ENCODE assay signal across 8 cellular contexts in the genomic region with DNA sequence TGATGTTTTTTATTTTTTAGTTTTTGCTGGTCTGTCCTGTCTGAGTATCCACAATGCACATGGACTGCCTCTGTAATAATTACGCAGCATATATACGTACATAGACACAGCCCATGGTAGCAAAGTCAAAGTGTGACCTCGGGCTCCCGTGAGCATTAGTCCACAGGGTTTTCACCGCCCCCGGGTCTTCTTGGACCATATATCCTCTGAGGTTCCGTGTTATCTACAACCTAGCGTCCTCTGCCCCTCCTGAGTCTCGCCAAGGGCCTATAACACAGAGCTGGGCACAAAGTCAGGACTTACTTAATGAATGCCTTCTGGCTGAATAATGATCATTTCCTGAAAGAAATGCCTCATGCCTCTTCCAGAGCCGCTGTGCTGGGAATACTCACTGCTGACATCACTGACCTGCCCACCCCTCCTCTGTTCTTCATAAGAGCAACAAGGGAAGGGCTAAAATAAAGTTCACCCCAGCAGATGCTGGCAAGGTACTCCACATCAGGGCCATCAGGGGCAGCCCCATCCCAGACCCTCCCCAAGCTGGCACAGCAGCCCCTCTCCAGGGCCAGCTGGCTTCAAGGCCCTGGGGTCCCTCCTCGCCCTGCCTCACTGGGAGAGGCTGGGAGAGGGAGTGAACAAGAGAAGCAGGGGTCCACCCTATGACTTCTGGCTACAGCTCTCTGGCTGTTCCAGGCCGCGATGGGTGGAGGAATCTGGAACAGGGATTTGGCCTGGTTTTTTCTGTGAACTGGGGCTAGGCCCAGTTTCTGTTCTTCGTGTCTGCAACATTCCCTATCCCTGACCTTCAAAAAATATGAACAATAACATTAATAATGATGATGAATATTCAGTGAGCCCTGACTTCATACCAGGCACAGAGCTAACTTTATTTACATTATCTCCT. TPM values are rescaled to one million over a fixed set of nuclear protein-coding genes. Genes with fewer than 3 reads are reported as not detected.
DNase-seq lines count a peak whose midpoint lies in the region; ATAC-seq, FAIRE-seq and TF ChIP-seq lines count a peak whose summit lies in the region.

No MANE protein-coding gene starts in this region.

- peak overlapping the region; percentile 88 for H3K4ac ChIP-seq in H1 (replicated peaks; ENCODE audit: insufficient read length, low read depth, low read length)

- ATAC-seq in GM18511 (IDR thresholded peaks at IDR 0.05; ENCODE audit: unreplicated experiment): no peak

- peaks cover 72% of the 10 kb centered on the region for H3K4me1 Mint-ChIP-seq in nephron

- no peak overlapping the region for H2AK5ac ChIP-seq in H1 (ENCODE audit: low read depth, low read length)

- H3K4me2 ChIP-seq in BLaER1 (peak overlapping the region; percentile 97), OCI-LY1 (ENCODE audit: low read length) (peak overlapping the region; percentile 84), H1 (ENCODE audit: insufficient read depth in 1 of 2, low read depth in 2 of 2, low read length in 2 of 2) (peak overlapping the region; percentile 71 to 76; a peak in 3 of 4 replicates)

- H4K91ac ChIP-seq in H1 (replicated peaks; ENCODE audit: insufficient read length, low read length): peak overlapping the region; percentile 55

- no peak for TF ChIP-seq POLR2A in H1 (IDR thresholded peaks at IDR 0.05; ENCODE audit: control extremely low read depth in 1 of 2, low read depth in 2 of 2, low read length in 2 of 2)

- H3K4me1 ChIP-seq in BLaER1: peaks cover 97% of the 10 kb centered on the region
- peaks cover 99% of the 10 kb centered on the region for H3K4me1 ChIP-seq in OCI-LY1 (ENCODE audit: insufficient read depth, low read length, severe bottlenecking)
- H3K4me1 ChIP-seq in H1 (replicated peaks in 1 of 4; ENCODE audit: control insufficient read depth in 3 of 4, insufficient read depth in 4 of 4, low read length in 3 of 4): peaks cover 28 to 65% (median 51%) of the 10 kb centered on the region in 4 experiments

- H3K27me3 ChIP-seq in BLaER1 (no peaks in the 10 kb centered on the region), OCI-LY1 (ENCODE audit: insufficient read depth, low read length) (no peaks in the 10 kb centered on the region), H1 (replicated peaks in 1 of 4; ENCODE audit: control insufficient read depth in 3 of 4, extremely low read depth in 1 of 4, insufficient read depth in 3 of 4, low read length in 3 of 4) (no peaks in the 10 kb centered on the region)

- H4K20me1 ChIP-seq in BLaER1 (peaks cover 46% of the 10 kb centered on the region), OCI-LY1 (ENCODE audit: insufficient read depth, low read length) (no peaks in the 10 kb centered on the region), H1 (replicated peaks in 1 of 2; ENCODE audit: control insufficient read depth in 1 of 2, insufficient read depth in 2 of 2, low read length in 2 of 2) (peaks cover 5 to 22% of the 10 kb centered on the region in 2 experiments)

- H3K4me3 ChIP-seq in BLaER1 (peak overlapping the region; percentile 65), OCI-LY1 (ENCODE audit: low read depth, low read length, poor library complexity, severe bottlenecking) (peak overlapping the region; percentile 61), H1 (ENCODE audit: extremely low read depth in 1 of 4, insufficient read depth in 2 of 4, low read depth in 3 of 4, low read length in 4 of 4) (peak overlapping the region in 1 of 4 experiments; percentile 55; a peak in 2 of 8 replicates)

- H2BK120ac ChIP-seq in H1 (replicated peaks; ENCODE audit: low read depth, low read length): no peak overlapping the region

- no peak overlapping the region for H3K14ac ChIP-seq in H1 (ENCODE audit: insufficient read length)

- 0 out of 2 replicates have a peak overlapping the region, but pooled peaks have one; percentile 22 for H2BK5ac ChIP-seq in H1 (ENCODE audit: low read depth, low read length)

- no peak overlapping the region for H2BK20ac ChIP-seq in H1 (ENCODE audit: low read length)

- no peak overlapping the region; the same call in 1 of the 2 replicates for H2BK15ac ChIP-seq in H1 (ENCODE audit: low read length)

- TF ChIP-seq CTCF in OCI-LY1 (IDR thresholded peaks at IDR 0.05; ENCODE audit: low read length): no peak
- no peak for TF ChIP-seq CTCF in H1 (IDR thresholded peaks at IDR 0.05; ENCODE audit: control extremely low read depth in 1 of 3, insufficient read depth in 1 of 3, low read depth in 1 of 3, low read length in 3 of 3)
- no peak for TF ChIP-seq CTCF in nephron (IDR thresholded peaks at IDR 0.05; ENCODE audit: unreplicated experiment in 3 of 3)

- H3K27ac ChIP-seq in BLaER1: peak overlapping the region; percentile 98
- peak overlapping the region; percentile 98 for H3K27ac ChIP-seq in OCI-LY1 (ENCODE audit: low read depth, low read length, poor library complexity, severe bottlenecking)
- peak overlapping the region; percentile 49; the same call in 1 of the 2 replicates for H3K27ac ChIP-seq in H1 (ENCODE audit: low read depth, low read length)

- H2AFZ ChIP-seq in OCI-LY1 (ENCODE audit: low read length) (no peak overlapping the region), H1 (ENCODE audit: low read length) (no peak overlapping the region)

- POLR2A ChIA-PET in H1 (lab: Charles Lee; ENCODE audit: partially characterized antibody): interaction anchor here (1.4 to 29.3 kb wide), 9 partner anchors 7 to 190 kb away, joined by 3 to 480 read pairs (median 11); partner anchors contain the start of gene HDAC7

- no peaks in the 10 kb centered on the region for H3K9me3 Mint-ChIP-seq in nephron

- H3K56ac ChIP-seq in H1 (replicated peaks; ENCODE audit: insufficient read length, low read depth, low read length): no peak overlapping the region

- no peak for TF ChIP-seq RAD21 in H1 (IDR thresholded peaks at IDR 0.05 in 1 of 2, conservative IDR thresholded peaks at IDR 0.05 in 1 of 2; ENCODE audit: low read depth in 2 of 2, low read length in 2 of 2)

- no peaks in the 10 kb centered on the region for H3K9me2 ChIP-seq in OCI-LY1 (ENCODE audit: low read depth, low read length)

- H3K27ac Mint-ChIP-seq in nephron: peak overlapping the region; percentile 94 to 98 (median 95)

- no peak for FAIRE-seq in H1 (lab: Jason Lieb, UNC)

- H3K9ac ChIP-seq in BLaER1: peak overlapping the region; percentile 77
- peak overlapping the region; percentile 81 for H3K9ac ChIP-seq in OCI-LY1 (ENCODE audit: low read length)
- H3K9ac ChIP-seq in H1 (replicated peaks in 1 of 4; ENCODE audit: extremely low read depth in 1 of 4, low read depth in 3 of 4, low read length in 3 of 4): no peak overlapping the region

- no peak for DNase-seq in H1 (ENCODE audit: low read depth in 1 of 2, low spot score in 2 of 2)
- DNase-seq in SKM-1 treated with dmso at 0.1 percent for 144 hours (lab: John Stamatoyannopoulos, UW; ENCODE audit: unreplicated experiment): no peak
- DNase-seq in Ammon's horn (ENCODE audit: low spot score): no peak
- DNase-seq in midbrain (lab: John Stamatoyannopoulos, UW): no peak

- H3K9me3 ChIP-seq in BLaER1: no peaks in the 10 kb centered on the region
- no peaks in the 10 kb centered on the region for H3K9me3 ChIP-seq in OCI-LY1 (ENCODE audit: low read length)
- H3K9me3 ChIP-seq in H1 (ENCODE audit: insufficient read depth in 2 of 2, low read depth in 1 of 2, low read length in 1 of 2): no peaks in the 10 kb centered on the region

- peak overlapping the region; percentile 43 to 73 (median 68) for H3K4me3 Mint-ChIP-seq in nephron

- no peaks in the 10 kb centered on the region for H3K27me3 Mint-ChIP-seq in nephron (ENCODE audit: low read depth)

- H3K36me3 ChIP-seq in BLaER1: peaks cover 11% of the 10 kb centered on the region; the same call in 1 of the 2 replicates
- peaks cover 7% of the 10 kb centered on the region; the same call in 1 of the 2 replicates for H3K36me3 ChIP-seq in OCI-LY1 (ENCODE audit: insufficient read depth, low read length)
- H3K36me3 ChIP-seq in H1 (ENCODE audit: control insufficient read depth in 2 of 4, insufficient read depth in 4 of 4, low read length in 3 of 4): no peaks in the 10 kb centered on the region

- H3F3A ChIP-seq in OCI-LY1 (ENCODE audit: insufficient read depth, low read length): no peaks in the 10 kb centered on the region

- CTCF ChIA-PET in H1 (lab: Charles Lee; ENCODE audit: partially characterized antibody): interaction anchor here (1.5 to 58.8 kb wide), 9 partner anchors 8 to 97 kb away, joined by 4 to 2001 read pairs (median 35); partner anchors contain the start of gene HDAC7

- H3K79me1 ChIP-seq in H1 (ENCODE audit: low read depth, low read length): peaks cover 12% of the 10 kb centered on the region

- peaks cover 3% of the 10 kb centered on the region for H3K23me2 ChIP-seq in H1 (ENCODE audit: low read depth, low read length)

- H3K23ac ChIP-seq in H1 (ENCODE audit: insufficient read length): no peak overlapping the region

- H3K79me2 ChIP-seq in OCI-LY1 (ENCODE audit: insufficient read depth, low read length) (peaks cover 25% of the 10 kb centered on the region), H1 (ENCODE audit: control insufficient read depth in 1 of 2, insufficient read depth in 2 of 2, low read length in 2 of 2) (peaks cover 4 to 84% of the 10 kb centered on the region in 2 experiments; a peak in 3 of 4 replicates)

- H4K5ac ChIP-seq in H1 (ENCODE audit: insufficient read length, low read depth, low read length): no peak overlapping the region

- H3K18ac ChIP-seq in H1 (ENCODE audit: extremely low read depth, low read length): peak overlapping the region; percentile 21; the same call in 1 of the 2 replicates

- H4K8ac ChIP-seq in H1 (ENCODE audit: extremely low read depth, insufficient read depth, low read length): peak overlapping the region; percentile 54

- WGBS in H1 (ENCODE audit: extremely low coverage in 1 of 2, insufficient coverage in 1 of 2, insufficient read length in 1 of 2, insufficient replicate concordance in 2 of 2, low coverage in 1 of 2, low lambda C conversion rate in 2 of 2, missing lambda C conversion rate in 1 of 2), 2 experiments: 90% methylated on average over 14 of the region's 14 CpGs; no CpG with 5 or more reads in 1 of the 2 experiments

- H3K36me3 Mint-ChIP-seq in nephron (ENCODE audit: low read depth): no peaks in the 10 kb centered on the region

- no peak overlapping the region for H2BK12ac ChIP-seq in H1 (ENCODE audit: low read depth, low read length)

- no peak for TF ChIP-seq EP300 in H1 (IDR thresholded peaks at IDR 0.05; ENCODE audit: borderline replicate concordance in 1 of 2, low read depth in 2 of 2, low read length in 2 of 2)

RNA-seq across cellular contexts. Expression of gene HDAC7, which starts 7.9 kb away (rescaled TPM):
- 82.0 and 84.9 TPM in 2 replicates for total RNA-seq in H1 (2021; fragmentation: NEBNext Ultra II Directional; extraction: Animal tissue kit (Norgen Biotek cat#: 25700))
- 25.5 and 52.0 TPM in 2 replicates for polyA plus RNA-seq in H1 (2011; rRNA removed)
- 27.2 TPM for polyA plus RNA-seq in H1 (2011; cell fraction: cytosol; rRNA removed)
- 208 TPM for polyA plus RNA-seq in H1 (2011; cell fraction: nucleus; rRNA removed)
- 46.5 to 68.3 TPM (median 65.5 TPM) in 4 replicates for polyA plus RNA-seq in H1 (2012, experiment 1 of 2)
- 57.8 TPM for polyA plus RNA-seq in H1 (2012, experiment 2 of 2)
- polyA plus RNA-seq in H1 (2013, experiment 1 of 2): 40.9 TPM
- 38.9 TPM for polyA plus RNA-seq in H1 (2013, experiment 2 of 2)
- 11.6 and 23.5 TPM in 2 replicates for polyA minus RNA-seq in H1 (2011; rRNA and poly(A)+ RNA removed)
- polyA minus RNA-seq in H1 (2011; cell fraction: cytosol; rRNA and poly(A)+ RNA removed): 27.2 TPM
- polyA minus RNA-seq in H1 (2011; cell fraction: nucleus; rRNA and poly(A)+ RNA removed): 48.1 TPM

RNA-seq across cellular contexts. Expression of gene SLC48A1, which starts 38.8 kb away (rescaled TPM):
- total RNA-seq in H1 (2021; fragmentation: NEBNext Ultra II Directional; extraction: Animal tissue kit (Norgen Biotek cat#: 25700)): 14.0 and 14.1 TPM in 2 replicates
- polyA plus RNA-seq in H1 (2011; rRNA removed): 9.5 and 12.1 TPM in 2 replicates
- 9.6 TPM for polyA plus RNA-seq in H1 (2011; cell fraction: cytosol; rRNA removed)
- 16.1 TPM for polyA plus RNA-seq in H1 (2011; cell fraction: nucleus; rRNA removed)
- 8.3 to 11.4 TPM (median 10.2 TPM) in 4 replicates for polyA plus RNA-seq in H1 (2012, experiment 1 of 2)
- 8.6 TPM for polyA plus RNA-seq in H1 (2012, experiment 2 of 2)
- 9.4 TPM for polyA plus RNA-seq in H1 (2013, experiment 1 of 2)
- 10.8 TPM for polyA plus RNA-seq in H1 (2013, experiment 2 of 2)
- polyA minus RNA-seq in H1 (2011; rRNA and poly(A)+ RNA removed): 7.2 and 7.3 TPM in 2 replicates
- 6.8 TPM for polyA minus RNA-seq in H1 (2011; cell fraction: cytosol; rRNA and poly(A)+ RNA removed)
- polyA minus RNA-seq in H1 (2011; cell fraction: nucleus; rRNA and poly(A)+ RNA removed): 7.3 TPM

RNA-seq across cellular contexts. Expression of gene RAPGEF3, which starts 53.2 kb away (rescaled TPM):
- total RNA-seq in H1 (2021; fragmentation: NEBNext Ultra II Directional; extraction: Animal tissue kit (Norgen Biotek cat#: 25700)): 6.7 and 9.4 TPM in 2 replicates
- 5.0 and 5.2 TPM in 2 replicates for polyA plus RNA-seq in H1 (2011; rRNA removed)
- 6.0 TPM for polyA plus RNA-seq in H1 (2011; cell fraction: cytosol; rRNA removed)
- polyA plus RNA-seq in H1 (2011; cell fraction: nucleus; rRNA removed): 31.6 TPM
- polyA plus RNA-seq in H1 (2012, experiment 1 of 2): 4.1 to 5.7 TPM (median 5.2 TPM) in 4 replicates
- 3.1 TPM for polyA plus RNA-seq in H1 (2012, experiment 2 of 2)
- polyA plus RNA-seq in H1 (2013, experiment 1 of 2): 4.2 TPM
- polyA plus RNA-seq in H1 (2013, experiment 2 of 2): 3.9 TPM
- polyA minus RNA-seq in H1 (2011; rRNA and poly(A)+ RNA removed): 5.2 and 8.0 TPM in 2 replicates
- polyA minus RNA-seq in H1 (2011; cell fraction: cytosol; rRNA and poly(A)+ RNA removed): 1.8 TPM
- polyA minus RNA-seq in H1 (2011; cell fraction: nucleus; rRNA and poly(A)+ RNA removed): 16.2 TPM

Comparison
In these comparisons a context has a peak if more than half of its experiments do, and no peak if none do; other contexts are left out.
1. H3K9ac ChIP-seq: peak in BLaER1 (single experiment) and OCI-LY1 (single experiment); none in H1 (0 of 4).
2. Peak in every context shown above with its lines, with median percentiles within 50 percentile points of each other: H3K27ac ChIP-seq and H3K4me2 ChIP-seq.